In the genomic region with DNA sequence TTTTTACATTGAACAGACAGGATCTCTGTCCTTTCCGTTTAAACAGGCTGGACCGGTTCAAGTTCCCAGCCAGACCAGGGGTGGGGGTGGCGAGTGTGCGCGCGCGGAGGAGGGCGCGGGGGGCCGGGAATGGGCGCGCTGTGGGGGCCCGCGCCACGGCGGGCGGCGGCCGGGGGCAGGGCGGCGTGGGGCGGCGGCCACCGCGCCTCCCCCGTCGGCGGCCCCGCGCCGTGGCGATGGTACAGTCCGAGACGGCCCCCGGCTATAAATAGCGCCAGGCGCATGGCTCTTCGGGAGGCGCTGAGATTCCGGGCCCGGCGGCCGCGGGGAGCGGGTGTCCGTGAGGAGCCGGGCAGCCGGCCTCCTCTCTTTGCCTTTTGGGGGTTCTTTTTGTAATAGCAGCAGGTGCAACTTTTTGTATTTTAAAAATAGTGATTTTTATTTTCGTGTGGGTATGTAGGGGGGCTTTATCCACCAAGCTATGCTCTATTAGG, we compare ENCODE assay signal across 1 cellular context.
TF ChIP-seq lines count a peak whose summit lies in the region.

No MANE protein-coding gene starts in this region.

TF ChIP-seq in HEK293, 187 proteins besides CTCF, POLR2A, EP300 and RAD21 (continued from another document and continues in another):
- TF ChIP-seq, protein P1, sequence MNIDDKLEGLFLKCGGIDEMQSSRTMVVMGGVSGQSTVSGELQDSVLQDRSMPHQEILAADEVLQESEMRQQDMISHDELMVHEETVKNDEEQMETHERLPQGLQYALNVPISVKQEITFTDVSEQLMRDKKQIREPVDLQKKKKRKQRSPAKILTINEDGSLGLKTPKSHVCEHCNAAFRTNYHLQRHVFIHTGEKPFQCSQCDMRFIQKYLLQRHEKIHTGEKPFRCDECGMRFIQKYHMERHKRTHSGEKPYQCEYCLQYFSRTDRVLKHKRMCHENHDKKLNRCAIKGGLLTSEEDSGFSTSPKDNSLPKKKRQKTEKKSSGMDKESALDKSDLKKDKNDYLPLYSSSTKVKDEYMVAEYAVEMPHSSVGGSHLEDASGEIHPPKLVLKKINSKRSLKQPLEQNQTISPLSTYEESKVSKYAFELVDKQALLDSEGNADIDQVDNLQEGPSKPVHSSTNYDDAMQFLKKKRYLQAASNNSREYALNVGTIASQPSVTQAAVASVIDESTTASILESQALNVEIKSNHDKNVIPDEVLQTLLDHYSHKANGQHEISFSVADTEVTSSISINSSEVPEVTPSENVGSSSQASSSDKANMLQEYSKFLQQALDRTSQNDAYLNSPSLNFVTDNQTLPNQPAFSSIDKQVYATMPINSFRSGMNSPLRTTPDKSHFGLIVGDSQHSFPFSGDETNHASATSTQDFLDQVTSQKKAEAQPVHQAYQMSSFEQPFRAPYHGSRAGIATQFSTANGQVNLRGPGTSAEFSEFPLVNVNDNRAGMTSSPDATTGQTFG (tag by site-specific recombination; IDR thresholded peaks at IDR 0.05; ENCODE audit: borderline replicate concordance): no peak
- TF ChIP-seq ZNF169 (tag by site-specific recombination; IDR thresholded peaks at IDR 0.05) (no peak), KLF1 (tag by site-specific recombination; IDR thresholded peaks at IDR 0.05) (no peak), MYNN (tag by site-specific recombination; IDR thresholded peaks at IDR 0.05; ENCODE audit: borderline replicate concordance) (no peak), KLF16 (tag by site-specific recombination; IDR thresholded peaks at IDR 0.05) (no peak), KLF9 (tag by site-specific recombination; IDR thresholded peaks at IDR 0.05; ENCODE audit: low read depth) (no peak), ZNF585B (tag by site-specific recombination; IDR thresholded peaks at IDR 0.05) (no peak), ZNF529 (tag by site-specific recombination; IDR thresholded peaks at IDR 0.05; ENCODE audit: insufficient replicate concordance) (no peak), ZNF626 (tag by site-specific recombination; IDR thresholded peaks at IDR 0.05) (no peak), ZFHX2 (tag by site-specific recombination; conservative IDR thresholded peaks at IDR 0.05) (no peak), ZBTB17 (tag by site-specific recombination; IDR thresholded peaks at IDR 0.05) (peak; percentile 16), MEIS1 (CRISPR knock-in tag; IDR thresholded peaks at IDR 0.05; ENCODE audit: borderline replicate concordance) (no peak), FEZF1 (tag by site-specific recombination; IDR thresholded peaks at IDR 0.05) (no peak), ZNF623 (tag by site-specific recombination; IDR thresholded peaks at IDR 0.05) (no peak), GLI4 (tag by site-specific recombination; IDR thresholded peaks at IDR 0.05) (no peak), ZNF768 (tag by site-specific recombination; IDR thresholded peaks at IDR 0.05) (no peak), ZNF335 (tag by site-specific recombination; conservative IDR thresholded peaks at IDR 0.05) (peak; percentile 91), SP7 (tag by site-specific recombination; IDR thresholded peaks at IDR 0.05) (no peak; the same call in 1 of the 2 replicates), ZNF571 (tag by site-specific recombination; IDR thresholded peaks at IDR 0.05) (no peak), HOXC10 (CRISPR knock-in tag; IDR thresholded peaks at IDR 0.05) (no peak), SETDB1 (IDR thresholded peaks at IDR 0.05; ENCODE audit: insufficient read length, low read length) (no peak), ZNF341 (tag by site-specific recombination; IDR thresholded peaks at IDR 0.05; ENCODE audit: low read depth) (no peak), SP3 (tag by site-specific recombination; IDR thresholded peaks at IDR 0.05) (0 out of 2 replicates have a peak, but pooled peaks have one; percentile 21), ZFP69B (tag by site-specific recombination; IDR thresholded peaks at IDR 0.05) (0 out of 2 replicates have a peak, but pooled peaks have one; percentile 2), RBAK (tag by site-specific recombination; IDR thresholded peaks at IDR 0.05) (no peak), HOXD13 (CRISPR knock-in tag; IDR thresholded peaks at IDR 0.05; ENCODE audit: borderline replicate concordance) (no peak), ZNF561 (tag by site-specific recombination; IDR thresholded peaks at IDR 0.05; ENCODE audit: borderline replicate concordance) (no peak), ZNF660 (tag by site-specific recombination; IDR thresholded peaks at IDR 0.05) (0 out of 2 replicates have a peak, but pooled peaks have one; percentile 33), ZNF610 (tag by site-specific recombination; IDR thresholded peaks at IDR 0.05; ENCODE audit: borderline replicate concordance) (no peak), ZNF324 (tag by site-specific recombination; IDR thresholded peaks at IDR 0.05) (no peak), ZNF76 (tag by site-specific recombination; IDR thresholded peaks at IDR 0.05; ENCODE audit: borderline replicate concordance, low read depth) (peak; percentile 23; the same call in 1 of the 2 replicates), ZBTB8A (tag by site-specific recombination; IDR thresholded peaks at IDR 0.05) (peak; percentile 90), REPIN1 (tag by site-specific recombination; IDR thresholded peaks at IDR 0.05; ENCODE audit: low read depth) (no peak)
- TF ChIP-seq, protein P2, sequence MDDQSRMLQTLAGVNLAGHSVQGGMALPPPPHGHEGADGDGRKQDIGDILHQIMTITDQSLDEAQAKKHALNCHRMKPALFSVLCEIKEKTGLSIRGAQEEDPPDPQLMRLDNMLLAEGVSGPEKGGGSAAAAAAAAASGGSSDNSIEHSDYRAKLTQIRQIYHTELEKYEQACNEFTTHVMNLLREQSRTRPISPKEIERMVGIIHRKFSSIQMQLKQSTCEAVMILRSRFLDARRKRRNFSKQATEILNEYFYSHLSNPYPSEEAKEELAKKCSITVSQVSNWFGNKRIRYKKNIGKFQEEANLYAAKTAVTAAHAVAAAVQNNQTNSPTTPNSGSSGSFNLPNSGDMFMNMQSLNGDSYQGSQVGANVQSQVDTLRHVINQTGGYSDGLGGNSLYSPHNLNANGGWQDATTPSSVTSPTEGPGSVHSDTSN (CRISPR knock-in tag; IDR thresholded peaks at IDR 0.05): no peak
- TF ChIP-seq, protein P3, sequence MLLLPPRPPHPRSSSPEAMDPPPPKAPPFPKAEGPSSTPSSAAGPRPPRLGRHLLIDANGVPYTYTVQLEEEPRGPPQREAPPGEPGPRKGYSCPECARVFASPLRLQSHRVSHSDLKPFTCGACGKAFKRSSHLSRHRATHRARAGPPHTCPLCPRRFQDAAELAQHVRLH (tag by site-specific recombination; IDR thresholded peaks at IDR 0.05): no peak
- TF ChIP-seq, protein P4, sequence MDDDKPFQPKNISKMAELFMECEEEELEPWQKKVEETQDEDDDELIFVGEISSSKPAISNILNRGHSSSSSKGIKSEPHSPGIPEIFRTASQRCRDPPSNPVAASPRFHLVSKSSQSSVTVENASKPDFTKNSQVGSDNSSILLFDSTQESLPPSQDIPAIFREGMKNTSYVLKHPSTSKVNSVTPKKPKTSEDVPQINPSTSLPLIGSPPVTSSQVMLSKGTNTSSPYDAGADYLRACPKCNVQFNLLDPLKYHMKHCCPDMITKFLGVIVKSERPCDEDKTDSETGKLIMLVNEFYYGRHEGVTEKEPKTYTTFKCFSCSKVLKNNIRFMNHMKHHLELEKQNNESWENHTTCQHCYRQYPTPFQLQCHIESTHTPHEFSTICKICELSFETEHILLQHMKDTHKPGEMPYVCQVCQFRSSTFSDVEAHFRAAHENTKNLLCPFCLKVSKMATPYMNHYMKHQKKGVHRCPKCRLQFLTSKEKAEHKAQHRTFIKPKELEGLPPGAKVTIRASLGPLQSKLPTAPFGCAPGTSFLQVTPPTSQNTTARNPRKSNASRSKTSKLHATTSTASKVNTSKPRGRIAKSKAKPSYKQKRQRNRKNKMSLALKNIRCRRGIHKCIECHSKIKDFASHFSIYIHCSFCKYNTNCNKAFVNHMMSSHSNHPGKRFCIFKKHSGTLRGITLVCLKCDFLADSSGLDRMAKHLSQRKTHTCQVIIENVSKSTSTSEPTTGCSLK (tag by site-specific recombination; IDR thresholded peaks at IDR 0.05): no peak
- TF ChIP-seq, protein P5, sequence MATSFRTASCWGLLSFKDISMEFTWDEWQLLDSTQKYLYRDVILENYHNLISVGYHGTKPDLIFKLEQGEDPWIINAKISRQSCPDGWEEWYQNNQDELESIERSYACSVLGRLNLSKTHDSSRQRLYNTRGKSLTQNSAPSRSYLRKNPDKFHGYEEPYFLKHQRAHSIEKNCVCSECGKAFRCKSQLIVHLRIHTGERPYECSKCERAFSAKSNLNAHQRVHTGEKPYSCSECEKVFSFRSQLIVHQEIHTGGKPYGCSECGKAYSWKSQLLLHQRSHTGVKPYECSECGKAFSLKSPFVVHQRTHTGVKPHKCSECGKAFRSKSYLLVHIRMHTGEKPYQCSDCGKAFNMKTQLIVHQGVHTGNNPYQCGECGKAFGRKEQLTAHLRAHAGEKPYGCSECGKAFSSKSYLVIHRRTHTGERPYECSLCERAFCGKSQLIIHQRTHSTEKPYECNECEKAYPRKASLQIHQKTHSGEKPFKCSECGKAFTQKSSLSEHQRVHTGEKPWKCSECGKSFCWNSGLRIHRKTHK (tag by site-specific recombination; IDR thresholded peaks at IDR 0.05): no peak
- TF ChIP-seq, protein P6, sequence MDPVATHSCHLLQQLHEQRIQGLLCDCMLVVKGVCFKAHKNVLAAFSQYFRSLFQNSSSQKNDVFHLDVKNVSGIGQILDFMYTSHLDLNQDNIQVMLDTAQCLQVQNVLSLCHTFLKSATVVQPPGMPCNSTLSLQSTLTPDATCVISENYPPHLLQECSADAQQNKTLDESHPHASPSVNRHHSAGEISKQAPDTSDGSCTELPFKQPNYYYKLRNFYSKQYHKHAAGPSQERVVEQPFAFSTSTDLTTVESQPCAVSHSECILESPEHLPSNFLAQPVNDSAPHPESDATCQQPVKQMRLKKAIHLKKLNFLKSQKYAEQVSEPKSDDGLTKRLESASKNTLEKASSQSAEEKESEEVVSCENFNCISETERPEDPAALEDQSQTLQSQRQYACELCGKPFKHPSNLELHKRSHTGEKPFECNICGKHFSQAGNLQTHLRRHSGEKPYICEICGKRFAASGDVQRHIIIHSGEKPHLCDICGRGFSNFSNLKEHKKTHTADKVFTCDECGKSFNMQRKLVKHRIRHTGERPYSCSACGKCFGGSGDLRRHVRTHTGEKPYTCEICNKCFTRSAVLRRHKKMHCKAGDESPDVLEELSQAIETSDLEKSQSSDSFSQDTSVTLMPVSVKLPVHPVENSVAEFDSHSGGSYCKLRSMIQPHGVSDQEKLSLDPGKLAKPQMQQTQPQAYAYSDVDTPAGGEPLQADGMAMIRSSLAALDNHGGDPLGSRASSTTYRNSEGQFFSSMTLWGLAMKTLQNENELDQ (tag by site-specific recombination; IDR thresholded peaks at IDR 0.05; ENCODE audit: low read depth): no peak
- TF ChIP-seq, protein P7, sequence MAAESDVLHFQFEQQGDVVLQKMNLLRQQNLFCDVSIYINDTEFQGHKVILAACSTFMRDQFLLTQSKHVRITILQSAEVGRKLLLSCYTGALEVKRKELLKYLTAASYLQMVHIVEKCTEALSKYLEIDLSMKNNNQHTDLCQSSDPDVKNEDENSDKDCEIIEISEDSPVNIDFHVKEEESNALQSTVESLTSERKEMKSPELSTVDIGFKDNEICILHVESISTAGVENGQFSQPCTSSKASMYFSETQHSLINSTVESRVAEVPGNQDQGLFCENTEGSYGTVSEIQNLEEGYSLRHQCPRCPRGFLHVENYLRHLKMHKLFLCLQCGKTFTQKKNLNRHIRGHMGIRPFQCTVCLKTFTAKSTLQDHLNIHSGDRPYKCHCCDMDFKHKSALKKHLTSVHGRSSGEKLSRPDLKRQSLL (tag by site-specific recombination; IDR thresholded peaks at IDR 0.05): no peak
- TF ChIP-seq, protein P8, sequence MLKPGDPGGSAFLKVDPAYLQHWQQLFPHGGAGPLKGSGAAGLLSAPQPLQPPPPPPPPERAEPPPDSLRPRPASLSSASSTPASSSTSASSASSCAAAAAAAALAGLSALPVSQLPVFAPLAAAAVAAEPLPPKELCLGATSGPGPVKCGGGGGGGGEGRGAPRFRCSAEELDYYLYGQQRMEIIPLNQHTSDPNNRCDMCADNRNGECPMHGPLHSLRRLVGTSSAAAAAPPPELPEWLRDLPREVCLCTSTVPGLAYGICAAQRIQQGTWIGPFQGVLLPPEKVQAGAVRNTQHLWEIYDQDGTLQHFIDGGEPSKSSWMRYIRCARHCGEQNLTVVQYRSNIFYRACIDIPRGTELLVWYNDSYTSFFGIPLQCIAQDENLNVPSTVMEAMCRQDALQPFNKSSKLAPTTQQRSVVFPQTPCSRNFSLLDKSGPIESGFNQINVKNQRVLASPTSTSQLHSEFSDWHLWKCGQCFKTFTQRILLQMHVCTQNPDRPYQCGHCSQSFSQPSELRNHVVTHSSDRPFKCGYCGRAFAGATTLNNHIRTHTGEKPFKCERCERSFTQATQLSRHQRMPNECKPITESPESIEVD (tag by site-specific recombination; IDR thresholded peaks at IDR 0.05): no peak
- TF ChIP-seq, protein P9, sequence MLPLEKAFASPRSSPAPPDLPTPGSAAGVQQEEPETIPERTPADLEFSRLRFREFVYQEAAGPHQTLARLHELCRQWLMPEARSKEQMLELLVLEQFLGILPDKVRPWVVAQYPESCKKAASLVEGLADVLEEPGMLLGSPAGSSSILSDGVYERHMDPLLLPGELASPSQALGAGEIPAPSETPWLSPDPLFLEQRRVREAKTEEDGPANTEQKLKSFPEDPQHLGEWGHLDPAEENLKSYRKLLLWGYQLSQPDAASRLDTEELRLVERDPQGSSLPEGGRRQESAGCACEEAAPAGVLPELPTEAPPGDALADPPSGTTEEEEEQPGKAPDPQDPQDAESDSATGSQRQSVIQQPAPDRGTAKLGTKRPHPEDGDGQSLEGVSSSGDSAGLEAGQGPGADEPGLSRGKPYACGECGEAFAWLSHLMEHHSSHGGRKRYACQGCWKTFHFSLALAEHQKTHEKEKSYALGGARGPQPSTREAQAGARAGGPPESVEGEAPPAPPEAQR (tag by site-specific recombination; IDR thresholded peaks at IDR 0.05): no peak
- TF ChIP-seq, protein P10, sequence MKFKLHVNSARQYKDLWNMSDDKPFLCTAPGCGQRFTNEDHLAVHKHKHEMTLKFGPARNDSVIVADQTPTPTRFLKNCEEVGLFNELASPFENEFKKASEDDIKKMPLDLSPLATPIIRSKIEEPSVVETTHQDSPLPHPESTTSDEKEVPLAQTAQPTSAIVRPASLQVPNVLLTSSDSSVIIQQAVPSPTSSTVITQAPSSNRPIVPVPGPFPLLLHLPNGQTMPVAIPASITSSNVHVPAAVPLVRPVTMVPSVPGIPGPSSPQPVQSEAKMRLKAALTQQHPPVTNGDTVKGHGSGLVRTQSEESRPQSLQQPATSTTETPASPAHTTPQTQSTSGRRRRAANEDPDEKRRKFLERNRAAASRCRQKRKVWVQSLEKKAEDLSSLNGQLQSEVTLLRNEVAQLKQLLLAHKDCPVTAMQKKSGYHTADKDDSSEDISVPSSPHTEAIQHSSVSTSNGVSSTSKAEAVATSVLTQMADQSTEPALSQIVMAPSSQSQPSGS (tag by site-specific recombination; IDR thresholded peaks at IDR 0.05; ENCODE audit: low read depth): no peak
